In genomic region chr6:43847741-43848630, GRCh38 we compare ENCODE assay signal across 1 cellular context.
TF ChIP-seq lines count a peak whose summit lies in the region.

No MANE protein-coding gene starts in this region.

TF ChIP-seq in HepG2, 621 proteins besides CTCF, POLR2A, EP300 and RAD21 (continued from another document):
- no peak for TF ChIP-seq ZNF362 (CRISPR knock-in tag; IDR thresholded peaks at IDR 0.05; ENCODE audit: borderline replicate concordance)
TF ChIP-seq in HepG2: peak in this region for 2.
